Comparison of ENCODE assay signal across 8 cellular contexts in the genomic region with DNA sequence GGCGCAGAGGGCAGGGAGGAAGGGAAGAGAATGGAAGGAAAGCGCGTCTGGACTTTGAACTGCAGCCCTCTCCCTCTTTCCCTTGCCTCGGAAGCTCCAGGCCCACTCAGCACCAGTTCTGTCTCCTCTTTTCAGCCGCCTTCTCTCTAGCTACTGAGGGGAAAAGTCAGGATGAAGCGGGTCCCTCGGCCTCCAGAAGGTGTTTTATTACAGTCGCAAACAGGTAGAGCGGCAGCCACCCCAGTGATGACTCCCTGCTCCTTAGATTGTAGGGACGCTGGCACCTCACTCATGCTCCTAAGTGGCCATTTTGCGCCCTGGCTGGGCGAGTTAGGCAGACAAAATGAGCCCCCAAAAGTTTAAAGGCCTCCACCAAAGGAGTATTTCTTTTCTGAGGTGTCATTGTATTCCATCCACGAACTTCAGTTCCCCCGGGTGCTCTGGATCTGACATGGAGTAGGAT. TPM values are rescaled to one million over a fixed set of nuclear protein-coding genes. Genes with fewer than 3 reads are reported as not detected.
DNase-seq lines count a peak whose midpoint lies in the region; ATAC-seq and TF ChIP-seq lines count a peak whose summit lies in the region.

No MANE protein-coding gene starts in this region.

- in situ Hi-C loops in G401 (cut with HindIII; ENCODE audit: low sequenced_read_pairs) = no loop called here

- H3K9me3 ChIP-seq in SJCRH30 (replicated peaks) (no peaks in the 10 kb centered on the region), parathyroid adenoma (ENCODE audit: control insufficient read depth, low read length) (no peaks in the 10 kb centered on the region)

- H3K4me2 ChIP-seq in parathyroid adenoma (ENCODE audit: low read length) = peak overlapping the region; percentile 98

- no peak for DNase-seq in GM06990 (ENCODE audit: extremely low read depth, insufficient read length)
- no peak for DNase-seq in SJCRH30
- no peak for DNase-seq in fibroblast of mammary gland (ENCODE audit: low read depth)
- DNase-seq in midbrain (lab: John Stamatoyannopoulos, UW) = no peak
- no peak for DNase-seq in DMS 273 (lab: John Stamatoyannopoulos, UW; ENCODE audit: unreplicated experiment)
- no peak for DNase-seq in G401 (ENCODE audit: low spot score)

- no peaks in the 10 kb centered on the region for H3K36me3 ChIP-seq in GM06990 (ENCODE audit: control insufficient read depth, insufficient read depth, low read length)
- H3K36me3 ChIP-seq in SJCRH30 = no peaks in the 10 kb centered on the region
- H3K36me3 ChIP-seq in parathyroid adenoma (ENCODE audit: control insufficient read depth, insufficient read depth, low read length) = no peaks in the 10 kb centered on the region

- TF ChIP-seq CTCF in GM06990 (IDR thresholded peaks at IDR 0.05; ENCODE audit: insufficient read depth, low read length, poor library complexity, severe bottlenecking) = no peak
- no peak for TF ChIP-seq CTCF in fibroblast of mammary gland (conservative IDR thresholded peaks at IDR 0.05; ENCODE audit: control insufficient read depth, insufficient read depth, low read depth, low read length)
- TF ChIP-seq CTCF in parathyroid adenoma (IDR thresholded peaks at IDR 0.05) = no peak

- peak overlapping the region; percentile 83 for H2AFZ ChIP-seq in parathyroid adenoma

- peaks cover 33% of the 10 kb centered on the region for H3K4me1 ChIP-seq in SJCRH30
- H3K4me1 ChIP-seq in parathyroid adenoma = no peaks in the 10 kb centered on the region

- peak overlapping the region; percentile 80 for H3K27ac ChIP-seq in SJCRH30
- H3K27ac ChIP-seq in parathyroid adenoma = peak overlapping the region; percentile 95

- ATAC-seq in HG02970 (IDR thresholded peaks at IDR 0.05; ENCODE audit: low FRiP score, unreplicated experiment) = no peak

- peak overlapping the region; percentile 84 for H3K9ac ChIP-seq in parathyroid adenoma

- peaks cover 8% of the 10 kb centered on the region for H3K79me2 ChIP-seq in parathyroid adenoma

- peak overlapping the region; percentile 71 for H3K4me3 ChIP-seq in GM06990 (replicated peaks; ENCODE audit: low read depth, low read length)
- peak overlapping the region; percentile 62 for H3K4me3 ChIP-seq in SJCRH30
- peak overlapping the region; percentile 65 for H3K4me3 ChIP-seq in fibroblast of mammary gland (ENCODE audit: control insufficient read depth, low read depth, low read length)
- H3K4me3 ChIP-seq in parathyroid adenoma (ENCODE audit: low read depth, low read length) = peak overlapping the region; percentile 78

- H3K27me3 ChIP-seq in GM06990 (replicated peaks; ENCODE audit: control insufficient read depth, insufficient read depth, low read length) (no peaks in the 10 kb centered on the region), SJCRH30 (no peaks in the 10 kb centered on the region), parathyroid adenoma (ENCODE audit: control insufficient read depth, insufficient read depth, low read length) (no peaks in the 10 kb centered on the region)

RNA-seq across cellular contexts. Expression of a gene that starts 0.9 kb away (rescaled TPM):
- 71.4 and 80.2 TPM in 2 replicates for total RNA-seq in SJCRH30 (2014; rRNA removed; shearing (Covaris generic))
- 59.4 and 96.3 TPM in 2 replicates for total RNA-seq in G401 (2014; rRNA removed; shearing (Covaris generic))
